Comparison of ENCODE assay signal across 17 cellular contexts in the genomic region with DNA sequence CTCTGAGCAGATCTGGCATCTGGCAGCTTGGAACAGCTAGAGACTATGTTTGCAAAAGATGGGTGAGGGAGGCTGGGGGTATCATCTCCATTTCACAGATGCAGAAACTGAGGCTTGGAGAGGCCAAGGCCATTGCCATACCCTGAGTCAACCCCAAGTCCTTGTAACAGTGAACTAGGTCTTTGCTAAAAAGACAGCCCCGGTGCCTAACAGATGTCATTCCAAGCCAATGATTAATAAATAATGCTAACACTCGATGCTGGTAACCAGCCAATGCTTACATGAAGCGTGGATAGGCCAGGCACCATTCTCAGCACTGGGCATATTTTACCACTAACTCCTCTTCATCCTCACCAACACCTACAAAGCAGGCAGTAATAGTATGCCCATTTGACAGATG.
DNase-seq lines count a peak whose midpoint lies in the region; ATAC-seq and TF ChIP-seq lines count a peak whose summit lies in the region.
"Had no signal": no experiment of that assay in that cellular context is flagged by ENCODE, and none has a peak within 500 bp of the region (broad histone marks: within the 10 kb centered on the region; RNA-seq: fewer than 3 reads in every experiment).

No MANE protein-coding gene starts in this region.

- no peak overlapping the region for H3K4me3 Mint-ChIP-seq in natural killer cell treated with Interleukin-12 subunit alpha and Interleukin-12 subunit beta and Interleukin-15 and Interleukin-18, amount 100 ng/mL, for 72 hours
- H3K4me3 Mint-ChIP-seq: activated CD8-positive, alpha-beta T cell treated with anti-CD3 and anti-CD28 coated beads for 36 hours had no signal

- H3K4me1 Mint-ChIP-seq in natural killer cell treated with Interleukin-12 subunit alpha and Interleukin-12 subunit beta and Interleukin-15 and Interleukin-18, amount 100 ng/mL, for 72 hours (ENCODE audit: low read depth in 2 of 2): no peaks in the 10 kb centered on the region

- H2BK5ac ChIP-seq in mesenchymal stem cell (ENCODE audit: low read depth, low read length, poor library complexity, severe bottlenecking): no peak overlapping the region

- TF ChIP-seq CTCF in choroid plexus epithelial cell (conservative IDR thresholded peaks at IDR 0.05; ENCODE audit: low read depth, low read length): no peak

- H3K27ac Mint-ChIP-seq in natural killer cell treated with Interleukin-12 subunit alpha and Interleukin-12 subunit beta and Interleukin-15 and Interleukin-18, amount 100 ng/mL, for 72 hours: no peak overlapping the region
- H3K27ac Mint-ChIP-seq: activated CD8-positive, alpha-beta T cell treated with anti-CD3 and anti-CD28 coated beads for 36 hours; activated T-helper 2 cell treated with anti-CD3 and anti-CD28 coated beads, Interferon-gamma antibody, Interleukin-2, Interleukin-4, amounts not matched to agents 10 μg/mL and 5 μg/mL and 100 μg/mL, durations not matched to agents 14 hours and 24 hours and 36 hours had no signal

- no peak overlapping the region for H2BK12ac ChIP-seq in mesenchymal stem cell (ENCODE audit: low read length in 2 of 2)

- H2AFZ ChIP-seq in mesenchymal stem cell (ENCODE audit: low read depth, low read length): no peak overlapping the region

- no peak overlapping the region for H2AK5ac ChIP-seq in mesenchymal stem cell (ENCODE audit: low read length, severe bottlenecking)

- H3K36me3 Mint-ChIP-seq in natural killer cell treated with Interleukin-12 subunit alpha and Interleukin-12 subunit beta and Interleukin-15 and Interleukin-18, amount 100 ng/mL, for 72 hours: no peaks in the 10 kb centered on the region

- no peaks in the 10 kb centered on the region for H3K36me3 ChIP-seq in MG63
- no peaks in the 10 kb centered on the region for H3K36me3 ChIP-seq in mesenchymal stem cell (ENCODE audit: control insufficient read depth in 1 of 2, insufficient read depth in 2 of 2, low read depth in 1 of 2, low read length in 2 of 2)
- H3K36me3 ChIP-seq: BE2C, gastroesophageal sphincter, pancreas, stomach had no signal

- H3K9me3 Mint-ChIP-seq in natural killer cell treated with Interleukin-12 subunit alpha and Interleukin-12 subunit beta and Interleukin-15 and Interleukin-18, amount 100 ng/mL, for 72 hours: no peaks in the 10 kb centered on the region
- H3K9me3 Mint-ChIP-seq: activated CD8-positive, alpha-beta T cell treated with anti-CD3 and anti-CD28 coated beads for 36 hours; activated T-helper 2 cell treated with anti-CD3 and anti-CD28 coated beads, Interferon-gamma antibody, Interleukin-2, Interleukin-4, amounts not matched to agents 10 μg/mL and 5 μg/mL and 100 μg/mL, durations not matched to agents 14 hours and 24 hours and 36 hours had no signal

- no peak overlapping the region for H3K4ac ChIP-seq in mesenchymal stem cell (ENCODE audit: low read depth in 1 of 2, low read length in 2 of 2)

- H3K79me1 ChIP-seq in mesenchymal stem cell (replicated peaks; ENCODE audit: low read length, poor library complexity, severe bottlenecking): no peaks in the 10 kb centered on the region

- H2BK120ac ChIP-seq in mesenchymal stem cell (ENCODE audit: low read depth, low read length): no peak overlapping the region

- ATAC-seq in natural killer cell treated with Interleukin-12 subunit alpha and Interleukin-12 subunit beta and Interleukin-15 and Interleukin-18, amount 100 ng/mL, for 72 hours: no peak
- no peak for ATAC-seq in HG02938 (IDR thresholded peaks at IDR 0.05; ENCODE audit: unreplicated experiment)
- no peak for ATAC-seq in activated CD4-positive, CD25-positive, alpha-beta regulatory T cell treated with anti-CD3 and anti-CD28 coated beads, Interleukin-2, amount 50 U/mL, for 24 hours
- ATAC-seq: activated CD8-positive, alpha-beta T cell treated with anti-CD3 and anti-CD28 coated beads for 36 hours; gastroesophageal sphincter; pancreas had no signal

- no peak overlapping the region for H2BK15ac ChIP-seq in mesenchymal stem cell (ENCODE audit: low read depth, poor library complexity, severe bottlenecking)

- H3K9ac ChIP-seq in mesenchymal stem cell (ENCODE audit: low read length): no peak overlapping the region

- H3K9me3 ChIP-seq in MG63 (no peaks in the 10 kb centered on the region), mesenchymal stem cell (ENCODE audit: control insufficient read depth, low read length) (no peaks in the 10 kb centered on the region)
- H3K9me3 ChIP-seq: BE2C, gastroesophageal sphincter, pancreas, stomach had no signal

- H4K91ac ChIP-seq in mesenchymal stem cell (ENCODE audit: low read length): no peak overlapping the region

- peaks cover 22% of the 10 kb centered on the region for H3K4me1 ChIP-seq in mesenchymal stem cell (ENCODE audit: control insufficient read depth, insufficient read depth, low read depth, low read length)
- H3K4me1 ChIP-seq: BE2C, pancreas had no signal

- H3K4me3 ChIP-seq in MG63 (no peak overlapping the region), choroid plexus epithelial cell (ENCODE audit: low read depth, low read length) (no peak overlapping the region), mesenchymal stem cell (ENCODE audit: insufficient read depth in 1 of 2, low read depth in 1 of 2, low read length in 2 of 2) (no peak overlapping the region)
- H3K4me3 ChIP-seq: gastroesophageal sphincter, pancreas, stomach had no signal

- WGBS in mesenchymal stem cell: 36% methylated on average over 3 of the region's 3 CpGs

- DNase-seq in EH (ENCODE audit: low read depth) (peak; percentile 69), MG63 (peak; percentile 22), choroid plexus epithelial cell (ENCODE audit: low read depth) (peak; percentile 61), mesenchymal stem cell (peak; percentile 8), NCI-H1436 treated with DMSO at 0.1 percent for 48 hours (lab: John Stamatoyannopoulos, UW) (no peak)
- DNase-seq in natural killer cell treated with Interleukin-12 subunit alpha and Interleukin-12 subunit beta and Interleukin-15 and Interleukin-18, amount 100 ng/mL, for 72 hours (ENCODE audit: low spot score): no peak
- DNase-seq: activated CD8-positive, alpha-beta T cell treated with anti-CD3 and anti-CD28 coated beads for 36 hours; BE2C; DMS53; islet precursor cell; NK-92 treated with Interleukin-12 subunit alpha and Interleukin-12 subunit beta, amount 100 ng/mL, for 24 hours; pancreas; stomach had no signal

- H4K8ac ChIP-seq in mesenchymal stem cell (ENCODE audit: low read length): no peak overlapping the region

- H3K27me3 ChIP-seq in MG63 (no peaks in the 10 kb centered on the region), mesenchymal stem cell (ENCODE audit: control insufficient read depth in 1 of 2, insufficient read depth in 1 of 2, low read length in 2 of 2) (peaks cover 0 to 35% of the 10 kb centered on the region in 2 experiments)
- H3K27me3 ChIP-seq: gastroesophageal sphincter, pancreas had no signal

- no peak overlapping the region for H3K27ac ChIP-seq in mesenchymal stem cell (ENCODE audit: low read length, poor library complexity, severe bottlenecking)
- H3K27ac ChIP-seq: gastroesophageal sphincter, pancreas, stomach had no signal

- H3K4me2 ChIP-seq in mesenchymal stem cell (ENCODE audit: low read length, poor library complexity, severe bottlenecking): no peak overlapping the region

- H3K18ac ChIP-seq in mesenchymal stem cell (ENCODE audit: low read depth in 1 of 2, low read length in 2 of 2): no peak overlapping the region

- no peak overlapping the region for H3K23ac ChIP-seq in mesenchymal stem cell (ENCODE audit: low read length in 2 of 2)

- H3K14ac ChIP-seq in mesenchymal stem cell (ENCODE audit: low read length in 2 of 2): no peak overlapping the region

- H3K27me3 Mint-ChIP-seq in natural killer cell treated with Interleukin-12 subunit alpha and Interleukin-12 subunit beta and Interleukin-15 and Interleukin-18, amount 100 ng/mL, for 72 hours: peaks cover 8 to 10% of the 10 kb centered on the region in 2 donors

Comparison
In these comparisons a context has a peak if more than half of its experiments do, and no peak if none do; other contexts are left out.
1. DNase-seq: peak in EH (single experiment), MG63 (single experiment), choroid plexus epithelial cell (single experiment) and mesenchymal stem cell (single experiment); none in natural killer cell treated with Interleukin-12 subunit alpha and Interleukin-12 subunit beta and Interleukin-15 and Interleukin-18, amount 100 ng/mL, for 72 hours (single experiment) and NCI-H1436 treated with DMSO at 0.1 percent for 48 hours (single experiment).